In the genomic region with DNA sequence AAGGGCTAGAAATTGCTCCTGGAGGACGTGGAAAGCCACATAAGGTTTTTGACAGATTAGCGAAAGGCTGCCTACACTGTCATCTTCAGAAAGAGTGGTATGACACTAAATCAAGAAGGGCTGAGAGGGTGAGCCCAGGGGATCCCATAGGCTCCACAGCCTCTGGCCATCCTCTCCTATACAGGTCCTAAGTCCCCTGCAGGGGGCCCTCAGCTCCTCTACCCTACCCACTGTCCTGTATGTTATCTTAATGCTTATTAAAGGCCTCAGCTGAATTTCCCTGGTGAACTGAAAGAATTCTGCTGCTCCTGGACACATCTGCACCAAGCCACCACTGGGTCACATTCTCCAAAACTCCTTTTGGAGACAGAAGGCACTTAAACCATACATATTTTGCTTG, we compare ENCODE assay signal across 14 cellular contexts. TPM values are rescaled to one million over a fixed set of nuclear protein-coding genes. Genes with fewer than 3 reads are reported as not detected.
DNase-seq lines count a peak whose midpoint lies in the region; ATAC-seq and TF ChIP-seq lines count a peak whose summit lies in the region.
"Had no signal": no experiment of that assay in that cellular context is flagged by ENCODE, and none has a peak within 500 bp of the region (broad histone marks: within the 10 kb centered on the region; RNA-seq: fewer than 3 reads in every experiment).

No MANE protein-coding gene starts in this region.

- no peak for ATAC-seq in natural killer cell
- ATAC-seq in natural killer cell treated with Interleukin-12 subunit alpha and Interleukin-12 subunit beta and Interleukin-15 and Interleukin-18, amount 100 ng/mL, for 72 hours = no peak
- ATAC-seq in T-helper 17 cell = no peak
- ATAC-seq in naive thymus-derived CD8-positive, alpha-beta T cell = no peak
- ATAC-seq: GM23338 had no signal

- H3K27me3 Mint-ChIP-seq in natural killer cell (ENCODE audit: low read depth in 2 of 2) (no peaks in the 10 kb centered on the region), T-helper 17 cell (no peaks in the 10 kb centered on the region)
- H3K27me3 Mint-ChIP-seq in natural killer cell treated with Interleukin-12 subunit alpha and Interleukin-12 subunit beta and Interleukin-15 and Interleukin-18, amount 100 ng/mL, for 72 hours = no peaks in the 10 kb centered on the region
- H3K27me3 Mint-ChIP-seq in naive thymus-derived CD8-positive, alpha-beta T cell = no peaks in the 10 kb centered on the region
- H3K27me3 Mint-ChIP-seq: B cell; CD8-positive, alpha-beta memory T cell had no signal

- POLR2A ChIA-PET in naive thymus-derived CD8-positive, alpha-beta T cell (lab: Charles Lee) = no interaction called here

- H3K4me3 Mint-ChIP-seq in natural killer cell = no peak overlapping the region
- H3K4me3 Mint-ChIP-seq in natural killer cell treated with Interleukin-12 subunit alpha and Interleukin-12 subunit beta and Interleukin-15 and Interleukin-18, amount 100 ng/mL, for 72 hours = no peak overlapping the region
- H3K4me3 Mint-ChIP-seq in T-helper 17 cell = no peak overlapping the region
- peak overlapping the region in 1 of 10 donors; percentile 24 for H3K4me3 Mint-ChIP-seq in naive thymus-derived CD8-positive, alpha-beta T cell
- H3K4me3 Mint-ChIP-seq: B cell; CD8-positive, alpha-beta memory T cell; GM23338 had no signal

- DNase-seq in natural killer cell = no peak
- DNase-seq in natural killer cell treated with Interleukin-12 subunit alpha and Interleukin-12 subunit beta and Interleukin-15 and Interleukin-18, amount 100 ng/mL, for 72 hours (ENCODE audit: low spot score) = no peak
- DNase-seq in T-helper 17 cell = no peak
- no peak for DNase-seq in naive thymus-derived CD8-positive, alpha-beta T cell
- DNase-seq in foreskin fibroblast = no peak
- DNase-seq in HuH-7.5 (ENCODE audit: low spot score) = no peak
- DNase-seq in DMS53 treated with DMSO at 0.1 percent for 48 hours (lab: John Stamatoyannopoulos, UW; ENCODE audit: unreplicated experiment) = no peak
- DNase-seq: C1 segment of cervical spinal cord; CD8-positive, alpha-beta memory T cell; DMS79; EL; H7 had no signal

- intact Hi-C loops in natural killer cell (cut with micrococcal nuclease) = no loop called here

- TF ChIP-seq CTCF in natural killer cell (IDR thresholded peaks at IDR 0.05) (no peak), foreskin fibroblast (IDR thresholded peaks at IDR 0.05; ENCODE audit: low read depth, low read length) (no peak)

- H3K36me3 Mint-ChIP-seq in natural killer cell (no peaks in the 10 kb centered on the region), T-helper 17 cell (ENCODE audit: low read depth) (no peaks in the 10 kb centered on the region)
- H3K36me3 Mint-ChIP-seq in natural killer cell treated with Interleukin-12 subunit alpha and Interleukin-12 subunit beta and Interleukin-15 and Interleukin-18, amount 100 ng/mL, for 72 hours = no peaks in the 10 kb centered on the region
- peaks cover 0 to 52% (median 7%) of the 10 kb centered on the region in 3 donors for H3K36me3 Mint-ChIP-seq in naive thymus-derived CD8-positive, alpha-beta T cell

- peak overlapping the region; percentile 58 to 59 for H3K27ac Mint-ChIP-seq in natural killer cell
- H3K27ac Mint-ChIP-seq in natural killer cell treated with Interleukin-12 subunit alpha and Interleukin-12 subunit beta and Interleukin-15 and Interleukin-18, amount 100 ng/mL, for 72 hours = no peak overlapping the region
- H3K27ac Mint-ChIP-seq in T-helper 17 cell = peak overlapping the region; percentile 82
- H3K27ac Mint-ChIP-seq in naive thymus-derived CD8-positive, alpha-beta T cell = peak overlapping the region in 7 of 10 donors; percentile 2 to 84 (median 63)
- H3K27ac Mint-ChIP-seq: B cell, GM23338 had no signal

- H3K4me1 Mint-ChIP-seq in natural killer cell = peaks cover 29 to 38% of the 10 kb centered on the region in 2 donors
- peaks cover 8 to 28% of the 10 kb centered on the region in 2 donors for H3K4me1 Mint-ChIP-seq in natural killer cell treated with Interleukin-12 subunit alpha and Interleukin-12 subunit beta and Interleukin-15 and Interleukin-18, amount 100 ng/mL, for 72 hours (ENCODE audit: low read depth in 2 of 2)
- H3K4me1 Mint-ChIP-seq in T-helper 17 cell = peaks cover 42% of the 10 kb centered on the region
- peaks cover 39 to 73% (median 61%) of the 10 kb centered on the region in 4 donors for H3K4me1 Mint-ChIP-seq in naive thymus-derived CD8-positive, alpha-beta T cell

- no peaks in the 10 kb centered on the region for H3K9me3 Mint-ChIP-seq in natural killer cell
- H3K9me3 Mint-ChIP-seq in natural killer cell treated with Interleukin-12 subunit alpha and Interleukin-12 subunit beta and Interleukin-15 and Interleukin-18, amount 100 ng/mL, for 72 hours = no peaks in the 10 kb centered on the region
- no peaks in the 10 kb centered on the region for H3K9me3 Mint-ChIP-seq in naive thymus-derived CD8-positive, alpha-beta T cell
- H3K9me3 Mint-ChIP-seq: CD8-positive, alpha-beta memory T cell; GM23338 had no signal

- no peaks in the 10 kb centered on the region for H3K9me3 ChIP-seq in T-helper 17 cell (ENCODE audit: control insufficient read depth, low read length, poor library complexity, severe bottlenecking)

- H3K4me3 ChIP-seq in foreskin fibroblast (ENCODE audit: low read depth in 1 of 2, low read length in 2 of 2) = no peak overlapping the region
- H3K4me3 ChIP-seq: GM23338 had no signal

RNA-seq across cellular contexts. Expression of a gene that starts 7.9 kb away (rescaled TPM):
- total RNA-seq in natural killer cell (10 to 100 TPM; 26.5 to 53.0 (median 31.0) TPM), T-helper 17 cell (10 to 100 TPM; 28.1 to 33.1 TPM)
- total RNA-seq in natural killer cell treated with Interleukin-12 subunit alpha and Interleukin-12 subunit beta and Interleukin-15 and Interleukin-18, amount 100 ng/mL, for 72 hours = 10 to 100 TPM; 15.9 to 21.0 TPM
- 10 to 100 TPM; 65.0 to 71.9 TPM for total RNA-seq in naive thymus-derived CD8-positive, alpha-beta T cell
- polyA plus RNA-seq in naive thymus-derived CD8-positive, alpha-beta T cell = 10 to 100 TPM; 16.1 to 25.4 (median 20.0) TPM

RNA-seq across cellular contexts. Expression of a gene that starts 19.7 kb away (rescaled TPM):
- total RNA-seq in natural killer cell = 100 to 1,000 TPM; 269 to 291 (median 270) TPM
- total RNA-seq in natural killer cell treated with Interleukin-12 subunit alpha and Interleukin-12 subunit beta and Interleukin-15 and Interleukin-18, amount 100 ng/mL, for 72 hours = 100 to 1,000 TPM; 171 to 178 TPM
- total RNA-seq in T-helper 17 cell = 100 to 1,000 TPM; 207 to 251 TPM
- 100 to 1,000 TPM; 308 to 327 TPM for total RNA-seq in naive thymus-derived CD8-positive, alpha-beta T cell
- 10 to 100 TPM; 25.4 to 85.2 (median 38.2) TPM for polyA plus RNA-seq in naive thymus-derived CD8-positive, alpha-beta T cell

RNA-seq across cellular contexts. Expression of a gene that starts 50.1 kb away (rescaled TPM):
- total RNA-seq in natural killer cell (1 to 10 TPM; 1.8 to 3.5 (median 2.9) TPM), T-helper 17 cell (1 to 10 TPM; 3.1 to 3.6 TPM)
- under 1 TPM in 1 of 2 donors, not detected in 1; 0.48 TPM for total RNA-seq in natural killer cell treated with Interleukin-12 subunit alpha and Interleukin-12 subunit beta and Interleukin-15 and Interleukin-18, amount 100 ng/mL, for 72 hours
- total RNA-seq in naive thymus-derived CD8-positive, alpha-beta T cell = 1 to 10 TPM; 2.9 to 3.1 TPM
- polyA plus RNA-seq in naive thymus-derived CD8-positive, alpha-beta T cell = under 1 TPM; 0.07 to 0.51 (median 0.10) TPM

Comparison
In these comparisons a context has a peak if more than half of its experiments do, and no peak if none do; other contexts are left out.
1. H3K27ac Mint-ChIP-seq: peak in natural killer cell (2 of 2), T-helper 17 cell (single experiment) and naive thymus-derived CD8-positive, alpha-beta T cell (7 of 10); none in natural killer cell treated with Interleukin-12 subunit alpha and Interleukin-12 subunit beta and Interleukin-15 and Interleukin-18, amount 100 ng/mL, for 72 hours (0 of 2).